In genomic region chr1:8002329-8003320, GRCh38 we compare ENCODE assay signal across 1 cellular context.
TF ChIP-seq lines count a peak whose summit lies in the region.

No MANE protein-coding gene starts in this region.

TF ChIP-seq in GM23338, 12 proteins besides CTCF, POLR2A, EP300 and RAD21 (continued from another document):
- TF ChIP-seq REST (IDR thresholded peaks at IDR 0.05; ENCODE audit: unreplicated experiment) (no peak), NANOG (IDR thresholded peaks at IDR 0.05; ENCODE audit: borderline replicate concordance) (no peak), ZNF462 (CRISPR knock-in tag; IDR thresholded peaks at IDR 0.05) (no peak), EZH2 (IDR thresholded peaks at IDR 0.05; ENCODE audit: low read depth, unreplicated experiment) (no peak), CREB1 (CRISPR knock-in tag; IDR thresholded peaks at IDR 0.05; ENCODE audit: low read depth) (no peak), POLR2AphosphoS5 (IDR thresholded peaks at IDR 0.05; ENCODE audit: low read depth) (no peak), STAT1 (IDR thresholded peaks at IDR 0.05; ENCODE audit: unreplicated experiment) (no peak), ZNF331 (CRISPR knock-in tag; IDR thresholded peaks at IDR 0.05; ENCODE audit: low read depth) (no peak), EZH2phosphoT487 (IDR thresholded peaks at IDR 0.05; ENCODE audit: unreplicated experiment) (no peak), JUNB (IDR thresholded peaks at IDR 0.05; ENCODE audit: unreplicated experiment) (no peak), ZNF114 (CRISPR knock-in tag; IDR thresholded peaks at IDR 0.05) (no peak)
